Comparison of ENCODE assay signal across 2 cellular contexts in genomic region chr12:69633061-69633460, GRCh38.
TF ChIP-seq lines count a peak whose summit lies in the region.

No MANE protein-coding gene starts in this region.

TF ChIP-seq in IMR-90, 13 proteins besides CTCF, POLR2A, EP300 and RAD21 (continued from another document):
- TF ChIP-seq BHLHE40 (IDR thresholded peaks at IDR 0.05; ENCODE audit: low read depth, low read length) (no peak), CHD1 (IDR thresholded peaks at IDR 0.05; ENCODE audit: low read depth, low read length) (no peak), MAZ (IDR thresholded peaks at IDR 0.05; ENCODE audit: borderline replicate concordance, low read depth, low read length) (no peak), SMC3 (IDR thresholded peaks at IDR 0.05; ENCODE audit: low read depth, low read length) (no peak), MXI1 (IDR thresholded peaks at IDR 0.05; ENCODE audit: borderline replicate concordance, low read depth, low read length) (no peak)

TF ChIP-seq in WTC11, 78 proteins besides CTCF, POLR2A, EP300 and RAD21 (continued from another document):
- TF ChIP-seq PRDM15 (CRISPR knock-in tag; IDR thresholded peaks at IDR 0.05) (no peak), ETV6 (CRISPR knock-in tag; IDR thresholded peaks at IDR 0.05) (no peak), EMX1 (CRISPR knock-in tag; IDR thresholded peaks at IDR 0.05) (no peak), MXD4 (CRISPR knock-in tag; IDR thresholded peaks at IDR 0.05; ENCODE audit: borderline replicate concordance) (no peak), ATF3 (CRISPR knock-in tag; conservative IDR thresholded peaks at IDR 0.05) (no peak), ZNF219 (CRISPR knock-in tag; IDR thresholded peaks at IDR 0.05; ENCODE audit: borderline replicate concordance) (no peak), SMAD3 (CRISPR knock-in tag; IDR thresholded peaks at IDR 0.05; ENCODE audit: borderline replicate concordance) (no peak), ZNF317 (CRISPR knock-in tag; IDR thresholded peaks at IDR 0.05; ENCODE audit: borderline replicate concordance, low read depth) (no peak), HMGXB4 (CRISPR knock-in tag; IDR thresholded peaks at IDR 0.05) (no peak), ATF1 (CRISPR knock-in tag; IDR thresholded peaks at IDR 0.05) (no peak), ZNF396 (CRISPR knock-in tag; IDR thresholded peaks at IDR 0.05; ENCODE audit: borderline replicate concordance) (no peak), ZNF532 (CRISPR knock-in tag; IDR thresholded peaks at IDR 0.05; ENCODE audit: borderline replicate concordance) (no peak), CREM (CRISPR knock-in tag; IDR thresholded peaks at IDR 0.05) (no peak), MAX (CRISPR knock-in tag; IDR thresholded peaks at IDR 0.05) (no peak)
